Comparison of ENCODE assay signal across 25 cellular contexts in genomic region chr15:26590673-26591072, GRCh38.
"Had no signal": no experiment of that assay in that cellular context is flagged by ENCODE, and none has a peak within 500 bp of the region (broad histone marks: within the 10 kb centered on the region; RNA-seq: fewer than 3 reads in every experiment).

No MANE protein-coding gene starts in this region.

- H3K4me3 ChIP-seq: ascending aorta, Peyer's patch had no signal

- H3K4me1 ChIP-seq: ascending aorta, Peyer's patch had no signal

- H3K27ac ChIP-seq: ascending aorta, Peyer's patch, RWPE1 had no signal

- H3K9me3 ChIP-seq: ascending aorta, Peyer's patch had no signal

- ATAC-seq: activated naive CD4-positive, alpha-beta T cell treated with anti-CD3 and anti-CD28 coated beads, Interleukin-2, amount 50 U/mL, for 72 hours; activated naive CD8-positive, alpha-beta T cell treated with anti-CD3 and anti-CD28 coated beads, Interleukin-2, amount 50 U/mL, for 24 hours; activated T-cell treated with anti-CD3 and anti-CD28 coated beads, Interleukin-2, amount 50 U/mL, for 4 hours had no signal

- H3K36me3 ChIP-seq: ascending aorta, Peyer's patch had no signal

- DNase-seq: activated B cell treated with CpG ODN at 0.5 μM for 24 hours; activated CD4-positive, alpha-beta T cell treated with anti-CD3 and anti-CD28 coated beads for 1 hour; activated CD4-positive, alpha-beta T cell treated with anti-CD3 and anti-CD28 coated beads, Interleukin-2, amount 10 ng/mL, durations not matched to agents 24 days and 14 days; activated CD4-positive, alpha-beta T cell treated with anti-CD3 and anti-CD28 coated beads, Interleukin-2, amount 50 U/mL, for 48 hours; activated CD8-positive, alpha-beta memory T cell treated with anti-CD3 and anti-CD28 coated beads for 24 hours; activated effector memory CD4-positive, alpha-beta T cell treated with anti-CD3 and anti-CD28 coated beads, Interleukin-2, amount 50 U/mL, for 16 hours; activated naive CD4-positive, alpha-beta T cell treated with Interleukin-2 at 50 U/mL for 16 hours; activated naive CD8-positive, alpha-beta T cell treated with anti-CD3 and anti-CD28 coated beads, Interleukin-2, amount 50 U/mL, for 24 hours; activated T-cell treated with anti-CD3 and anti-CD28 coated beads, Interleukin-2, amount 50 U/mL, for 4 hours; amniotic stem cell; Karpas-422; MM.1S; NCI-H1105 treated with DMSO at 0.1 percent for 48 hours; NCI-H1436 treated with DMSO at 0.1 percent for 48 hours; NCI-H187; NCI-H2171; NCI-H2227 treated with DMSO at 0.1 percent for 48 hours; NCI-H446 treated with DMSO at 0.1 percent for 48 hours; NCI-H526; NCI-H774; Peyer's patch; SHP77 treated with DMSO at 0.1 percent for 48 hours had no signal

- H3K27me3 ChIP-seq: ascending aorta, Peyer's patch had no signal
